Comparison of ENCODE assay signal across 8 cellular contexts in the genomic region with DNA sequence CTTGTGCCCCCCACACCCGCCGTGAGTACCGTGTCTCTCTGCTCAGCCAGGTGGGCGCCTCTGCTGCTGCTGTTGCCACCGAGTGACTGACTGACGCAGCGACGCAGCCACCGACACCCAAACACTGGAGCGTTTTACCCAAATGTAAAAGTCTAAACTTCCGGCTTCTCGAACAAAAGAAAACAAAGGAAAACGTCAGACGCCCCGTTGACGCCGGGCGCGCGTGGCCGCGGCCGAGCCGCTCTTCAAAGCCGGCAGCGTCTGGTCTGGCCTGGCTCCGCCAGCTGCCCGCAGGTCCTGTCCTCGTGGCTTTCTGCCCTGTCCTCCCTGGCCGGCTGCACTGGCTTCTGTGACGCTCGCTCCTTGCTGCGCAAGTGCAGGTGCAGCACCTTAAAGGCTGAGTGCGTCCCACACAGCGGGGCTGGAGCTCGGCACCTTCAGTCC. TPM values are rescaled to one million over a fixed set of nuclear protein-coding genes. Genes with fewer than 3 reads are reported as not detected.
DNase-seq lines count a peak whose midpoint lies in the region; ATAC-seq and TF ChIP-seq lines count a peak whose summit lies in the region.

No MANE protein-coding gene starts in this region.

- H2AFZ ChIP-seq in H9 (ENCODE audit: low read length): no peak overlapping the region

- H3K56ac ChIP-seq in H9 (ENCODE audit: insufficient read length, low read depth, low read length): no peak overlapping the region

- no peak overlapping the region for H2BK5ac ChIP-seq in H9 (ENCODE audit: insufficient read length, low read length)

- H4K20me1 ChIP-seq in H9 (ENCODE audit: control insufficient read depth, insufficient read depth, insufficient read length): peaks cover 4% of the 10 kb centered on the region

- H3K14ac ChIP-seq in H9 (ENCODE audit: insufficient read depth, low read length): peak overlapping the region; percentile 69

- no peak overlapping the region for H2BK15ac ChIP-seq in H9 (ENCODE audit: low read depth, low read length)

- no peak overlapping the region for H2BK120ac ChIP-seq in H9 (ENCODE audit: low read depth, low read length, poor library complexity, severe bottlenecking)

- H3K4me2 ChIP-seq in H9 (ENCODE audit: insufficient read depth, insufficient read length, low read length): peak overlapping the region; percentile 46

- H3K79me2 ChIP-seq in H9 (ENCODE audit: insufficient read depth, low read length): no peaks in the 10 kb centered on the region

- no peak overlapping the region for H2BK12ac ChIP-seq in H9 (ENCODE audit: insufficient read length, low read depth, low read length)

- in situ Hi-C loops in G401 (cut with HindIII; ENCODE audit: low sequenced_read_pairs): no loop called here

- H3K4me1 Mint-ChIP-seq in H9: peaks cover 11 to 15% of the 10 kb centered on the region in 2 experiments

- no peaks in the 10 kb centered on the region for H3K79me1 ChIP-seq in H9 (ENCODE audit: insufficient read depth, low read depth, low read length, poor library complexity, severe bottlenecking)

- intact Hi-C loops in dorsolateral prefrontal cortex (cut with DNase I): loop anchor here in 1 of 2 donors (10.0 kb wide), 1 partner anchor 259 kb away; no protein-coding TSS in a partner anchor

- H3K36me3 Mint-ChIP-seq in H9 (ENCODE audit: insufficient read depth in 1 of 3, low read depth in 3 of 3): no peaks in the 10 kb centered on the region; a peak in 1 of 7 replicates

- H3K9me3 ChIP-seq in H9 (ENCODE audit: control insufficient read depth, low read depth, low read length): no peaks in the 10 kb centered on the region

- no peak overlapping the region for H3K27ac ChIP-seq in H9 (ENCODE audit: insufficient read length, low read depth, low read length)
- H3K27ac ChIP-seq in dorsolateral prefrontal cortex: peak overlapping the region in 37 of 59 donors; percentile 12 to 83 (median 59)

- no peaks in the 10 kb centered on the region for H3K4me1 ChIP-seq in H9 (ENCODE audit: insufficient read depth, low read length)

- no peak overlapping the region for H4K91ac ChIP-seq in H9 (ENCODE audit: insufficient read length, low read depth, low read length)

- peak overlapping the region; percentile 83 to 88 for H3K4me3 Mint-ChIP-seq in H9

- peaks cover 6% of the 10 kb centered on the region for H3K23me2 ChIP-seq in H9 (ENCODE audit: insufficient read length, low read depth, low read length, poor library complexity, severe bottlenecking)

- ATAC-seq in HG03378 (IDR thresholded peaks at IDR 0.05; ENCODE audit: unreplicated experiment): no peak

- TF ChIP-seq CTCF in H9 (conservative IDR thresholded peaks at IDR 0.05): no peak
- TF ChIP-seq CTCF in dorsolateral prefrontal cortex (IDR thresholded peaks at IDR 0.05 in 54 of 56, conservative IDR thresholded peaks at IDR 0.05 in 2 of 56; ENCODE audit: low read depth in 1 of 56, partially characterized antibody in 56 of 56): no peak

- H2BK20ac ChIP-seq in H9 (ENCODE audit: low read depth, low read length, poor library complexity, severe bottlenecking): no peak overlapping the region

- no peak overlapping the region for H4K5ac ChIP-seq in H9 (ENCODE audit: insufficient read length, low read depth, low read length)

- H3K4me3 ChIP-seq in dorsolateral prefrontal cortex: peak overlapping the region; percentile 48 to 91 (median 72)

- DNase-seq in G401 (ENCODE audit: low spot score) (peak; percentile 51), H9 (peak; percentile 69), NAMALWA (ENCODE audit: low spot score) (peak; percentile 81), dorsolateral prefrontal cortex (peak in 4 of 10 donors; percentile 20 to 61 (median 40)), medulla oblongata (ENCODE audit: extremely low spot score) (peak; percentile 64)
- peak; percentile 65 to 72 for DNase-seq in activated CD4-positive, alpha-beta T cell treated with anti-CD3 and anti-CD28 coated beads for 4 hours
- peak; percentile 10 for DNase-seq in stimulated activated CD8-positive, alpha-beta memory T cell treated with anti-CD3 and anti-CD28 coated beads, Interleukin-12 subunit alpha, Interleukin-12 subunit beta, amount 100 ng/mL, for 24 hours (ENCODE audit: extremely low read depth)

- no peak overlapping the region for H3K4ac ChIP-seq in H9 (ENCODE audit: low read depth, low read length)

- no peak overlapping the region for H3K23ac ChIP-seq in H9 (ENCODE audit: insufficient read length, low read depth, low read length)

- H3K9me3 Mint-ChIP-seq in H9: peaks cover 2% of the 10 kb centered on the region in 2 experiments; a peak in 1 of 5 replicates

- no peak overlapping the region for H3T11ph ChIP-seq in H9 (ENCODE audit: low read length)

- peak overlapping the region in 2 of 3 experiments; percentile 47 to 61; a peak in 3 of 7 replicates for H3K27ac Mint-ChIP-seq in H9

- H3K27me3 ChIP-seq in H9 (ENCODE audit: insufficient read depth, low read length) (peaks cover 4% of the 10 kb centered on the region; the same call in 1 of the 2 replicates), dorsolateral prefrontal cortex (peaks cover 0 to 11% (median 0%) of the 10 kb centered on the region in 45 donors)

- no peak overlapping the region for H4K8ac ChIP-seq in H9 (replicated peaks; ENCODE audit: insufficient read length, low read depth, low read length)

- peak overlapping the region; percentile 79 for H3K18ac ChIP-seq in H9 (ENCODE audit: insufficient read length, low read depth, low read length)

- peaks cover 82% of the 10 kb centered on the region for H3K27me3 Mint-ChIP-seq in H9 (ENCODE audit: low read depth)

- H2AK5ac ChIP-seq in H9 (ENCODE audit: insufficient read length, low read length): no peak overlapping the region

- H3K9ac ChIP-seq in H9 (ENCODE audit: extremely low read depth, insufficient read length, low read length): peak overlapping the region; percentile 15

- no CpG with 5 or more reads among the region's 36 CpGs for WGBS in H9 (ENCODE audit: extremely low coverage, insufficient read length, low lambda C conversion rate)

RNA-seq across cellular contexts. Expression of a gene that starts 41.4 kb away (rescaled TPM):
- total RNA-seq in G401 (2014; rRNA removed; shearing (Covaris generic)): 177 and 229 TPM in 2 replicates
- total RNA-seq in H9 (2021) (104 and 108 TPM in 2 replicates), dorsolateral prefrontal cortex (10 to 100 TPM; 43.0 to 76.3 (median 58.2) TPM)

RNA-seq across cellular contexts. Expression of a gene that starts 58.9 kb away (rescaled TPM):
- total RNA-seq in G401 (2014; rRNA removed; shearing (Covaris generic)): not detected in 2 replicates
- total RNA-seq in H9 (2021): 0.50 and 0.61 TPM in 2 replicates
- total RNA-seq in dorsolateral prefrontal cortex: under 1 TPM in 10 of 120 experiments, not detected in 110; 0.14 to 0.56 (median 0.19) TPM
